Comparison of ENCODE assay signal across 9 cellular contexts in the genomic region with DNA sequence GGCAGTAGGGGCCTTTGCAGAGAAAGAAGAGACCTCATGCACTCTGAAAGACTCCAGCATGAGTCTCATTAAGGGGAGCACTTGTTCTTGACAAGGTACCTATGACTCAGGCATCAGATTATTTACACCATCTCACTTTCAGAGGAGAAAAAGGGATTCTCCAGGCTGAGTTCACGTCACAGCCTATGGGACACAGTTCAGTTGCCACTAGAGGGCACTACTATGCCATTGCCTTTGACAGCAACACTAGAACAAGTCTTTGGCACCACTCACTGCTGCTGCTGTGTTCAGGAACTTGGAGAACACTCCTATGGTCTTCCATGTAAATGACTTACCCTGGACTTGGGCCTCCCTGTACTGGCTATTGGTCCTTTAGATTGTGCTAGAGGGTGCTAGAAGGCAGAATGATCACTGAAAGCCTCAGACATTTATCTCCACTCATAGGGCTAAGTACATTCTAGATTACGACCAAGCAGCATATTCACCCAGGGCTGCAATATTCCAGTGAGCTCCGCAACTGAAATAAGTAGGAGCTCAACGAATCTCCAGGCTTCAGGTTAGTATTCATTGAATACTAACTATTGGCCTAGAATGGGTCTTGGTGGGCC.
DNase-seq lines count a peak whose midpoint lies in the region; ATAC-seq and TF ChIP-seq lines count a peak whose summit lies in the region.
"Had no signal": no experiment of that assay in that cellular context is flagged by ENCODE, and none has a peak within 500 bp of the region (broad histone marks: within the 10 kb centered on the region; RNA-seq: fewer than 3 reads in every experiment).

No MANE protein-coding gene starts in this region.

- no peaks in the 10 kb centered on the region for H3K27me3 Mint-ChIP-seq in activated T-cell treated with anti-CD3 and anti-CD28 coated beads, Interleukin-2, amount 50 U/mL, for 72 hours (ENCODE audit: low read depth)
- no peaks in the 10 kb centered on the region for H3K27me3 Mint-ChIP-seq in activated T-cell treated with anti-CD3 and anti-CD28 coated beads, Interleukin-2, amount 50 U/mL, for 24 hours
- H3K27me3 Mint-ChIP-seq: activated naive CD8-positive, alpha-beta T cell had no signal

- H2BK12ac ChIP-seq in mesenchymal stem cell (ENCODE audit: low read length in 2 of 2): no peak overlapping the region

- no peaks in the 10 kb centered on the region; the same call in 1 of the 2 replicates for H3K9me3 ChIP-seq in NT2/D1 (ENCODE audit: insufficient read depth, low read length)
- no peaks in the 10 kb centered on the region for H3K9me3 ChIP-seq in mesenchymal stem cell (ENCODE audit: control insufficient read depth, low read length)

- TF ChIP-seq CTCF in choroid plexus epithelial cell (conservative IDR thresholded peaks at IDR 0.05; ENCODE audit: low read depth, low read length): no peak

- H2BK120ac ChIP-seq in mesenchymal stem cell (ENCODE audit: low read depth, low read length): no peak overlapping the region

- no peak overlapping the region for H2AFZ ChIP-seq in mesenchymal stem cell (ENCODE audit: low read depth, low read length)

- H3K4me1 Mint-ChIP-seq in activated T-cell treated with anti-CD3 and anti-CD28 coated beads, Interleukin-2, amount 50 U/mL, for 72 hours (ENCODE audit: low read depth): no peaks in the 10 kb centered on the region
- no peaks in the 10 kb centered on the region for H3K4me1 Mint-ChIP-seq in activated T-cell treated with anti-CD3 and anti-CD28 coated beads, Interleukin-2, amount 50 U/mL, for 24 hours (ENCODE audit: low read depth)

- H3K27ac Mint-ChIP-seq in activated T-cell treated with anti-CD3 and anti-CD28 coated beads, Interleukin-2, amount 50 U/mL, for 72 hours: no peak overlapping the region
- H3K27ac Mint-ChIP-seq in activated T-cell treated with anti-CD3 and anti-CD28 coated beads, Interleukin-2, amount 50 U/mL, for 24 hours: no peak overlapping the region
- H3K27ac Mint-ChIP-seq: activated naive CD8-positive, alpha-beta T cell had no signal

- H3K9ac ChIP-seq in NT2/D1 (ENCODE audit: insufficient read length, low read depth) (no peak overlapping the region), mesenchymal stem cell (ENCODE audit: low read length) (no peak overlapping the region)

- H3K4me3 ChIP-seq in NT2/D1 (ENCODE audit: insufficient read length, low read depth) (no peak overlapping the region), choroid plexus epithelial cell (ENCODE audit: low read depth, low read length) (no peak overlapping the region), mesenchymal stem cell (ENCODE audit: insufficient read depth in 1 of 2, low read depth in 1 of 2, low read length in 2 of 2) (no peak overlapping the region)

- no peak overlapping the region for H3K4me3 Mint-ChIP-seq in activated T-cell treated with anti-CD3 and anti-CD28 coated beads, Interleukin-2, amount 50 U/mL, for 72 hours
- H3K4me3 Mint-ChIP-seq in activated T-cell treated with anti-CD3 and anti-CD28 coated beads, Interleukin-2, amount 50 U/mL, for 24 hours: no peak overlapping the region
- H3K4me3 Mint-ChIP-seq: activated naive CD8-positive, alpha-beta T cell had no signal

- peak; percentile 43 to 53 for ATAC-seq in activated T-cell treated with anti-CD3 and anti-CD28 coated beads, Interleukin-2, amount 50 U/mL, for 72 hours (replicated peaks in 1 of 2)
- peak; percentile 68 for ATAC-seq in HG03565 (IDR thresholded peaks at IDR 0.05; ENCODE audit: unreplicated experiment)

- no peak overlapping the region for H2BK5ac ChIP-seq in mesenchymal stem cell (ENCODE audit: low read depth, low read length, poor library complexity, severe bottlenecking)

- no peak overlapping the region for H3K4me2 ChIP-seq in mesenchymal stem cell (ENCODE audit: low read length, poor library complexity, severe bottlenecking)

- no peaks in the 10 kb centered on the region for H3K27me3 ChIP-seq in NT2/D1 (ENCODE audit: insufficient read depth, insufficient read length)
- no peaks in the 10 kb centered on the region for H3K27me3 ChIP-seq in mesenchymal stem cell (ENCODE audit: control insufficient read depth in 1 of 2, insufficient read depth in 1 of 2, low read length in 2 of 2)

- no peak overlapping the region for H2BK15ac ChIP-seq in mesenchymal stem cell (ENCODE audit: low read depth, poor library complexity, severe bottlenecking)

- H3K9me3 Mint-ChIP-seq in activated T-cell treated with anti-CD3 and anti-CD28 coated beads, Interleukin-2, amount 50 U/mL, for 72 hours: peaks cover 0 to 3% of the 10 kb centered on the region in 2 donors
- H3K9me3 Mint-ChIP-seq in activated T-cell treated with anti-CD3 and anti-CD28 coated beads, Interleukin-2, amount 50 U/mL, for 24 hours: no peaks in the 10 kb centered on the region

- no peaks in the 10 kb centered on the region for H3K79me1 ChIP-seq in mesenchymal stem cell (replicated peaks; ENCODE audit: low read length, poor library complexity, severe bottlenecking)

- H3K14ac ChIP-seq in mesenchymal stem cell (ENCODE audit: low read length in 2 of 2): no peak overlapping the region

- no peak overlapping the region for H4K8ac ChIP-seq in mesenchymal stem cell (ENCODE audit: low read length)

- no peaks in the 10 kb centered on the region for H3K4me1 ChIP-seq in NT2/D1 (ENCODE audit: insufficient read depth, insufficient read length)
- H3K4me1 ChIP-seq in mesenchymal stem cell (ENCODE audit: control insufficient read depth, insufficient read depth, low read depth, low read length): no peaks in the 10 kb centered on the region

- 64% methylated on average over 4 of the region's 4 CpGs for WGBS in mesenchymal stem cell

- no peak overlapping the region for H4K91ac ChIP-seq in mesenchymal stem cell (ENCODE audit: low read length)

- no peak overlapping the region for H3K18ac ChIP-seq in mesenchymal stem cell (ENCODE audit: low read depth in 1 of 2, low read length in 2 of 2)

- peak; percentile 15 to 32 for DNase-seq in activated T-cell treated with anti-CD3 and anti-CD28 coated beads, Interleukin-2, amount 50 U/mL, for 72 hours
- no peak for DNase-seq in activated T-cell treated with anti-CD3 and anti-CD28 coated beads, Interleukin-2, amount 50 U/mL, for 24 hours
- DNase-seq in NT2/D1 (ENCODE audit: low read depth, low spot score): peak; percentile 65
- peak; percentile 7 for DNase-seq in choroid plexus epithelial cell (ENCODE audit: low read depth)
- DNase-seq in mesenchymal stem cell: peak; percentile 8
- no peak for DNase-seq in activated CD4-positive, CD25-positive, alpha-beta regulatory T cell (lab: John Stamatoyannopoulos, UW)
- DNase-seq in mesenteric fat pad (ENCODE audit: low spot score): no peak

- H3K36me3 Mint-ChIP-seq in activated T-cell treated with anti-CD3 and anti-CD28 coated beads, Interleukin-2, amount 50 U/mL, for 72 hours (ENCODE audit: insufficient read depth in 2 of 2): no peaks in the 10 kb centered on the region
- H3K36me3 Mint-ChIP-seq in activated T-cell treated with anti-CD3 and anti-CD28 coated beads, Interleukin-2, amount 50 U/mL, for 24 hours (ENCODE audit: low read depth): no peaks in the 10 kb centered on the region
- H3K36me3 Mint-ChIP-seq: activated naive CD8-positive, alpha-beta T cell had no signal

- no peaks in the 10 kb centered on the region for H3K36me3 ChIP-seq in NT2/D1 (ENCODE audit: insufficient read depth, insufficient read length, low read length)
- no peaks in the 10 kb centered on the region for H3K36me3 ChIP-seq in mesenchymal stem cell (ENCODE audit: control insufficient read depth in 1 of 2, insufficient read depth in 2 of 2, low read depth in 1 of 2, low read length in 2 of 2)

- H3K23ac ChIP-seq in mesenchymal stem cell (ENCODE audit: low read length in 2 of 2): no peak overlapping the region

- no peak overlapping the region for H3K27ac ChIP-seq in mesenchymal stem cell (ENCODE audit: low read length, poor library complexity, severe bottlenecking)

- no peak overlapping the region for H3K4ac ChIP-seq in mesenchymal stem cell (ENCODE audit: low read depth in 1 of 2, low read length in 2 of 2)

- no peak overlapping the region for H2AK5ac ChIP-seq in mesenchymal stem cell (ENCODE audit: low read length, severe bottlenecking)

Comparison
In these comparisons a context has a peak if more than half of its experiments do, and no peak if none do; other contexts are left out.
1. DNase-seq: peak in activated T-cell treated with anti-CD3 and anti-CD28 coated beads, Interleukin-2, amount 50 U/mL, for 72 hours (2 of 2), NT2/D1 (single experiment), choroid plexus epithelial cell (single experiment) and mesenchymal stem cell (single experiment); none in activated T-cell treated with anti-CD3 and anti-CD28 coated beads, Interleukin-2, amount 50 U/mL, for 24 hours (single experiment), activated CD4-positive, CD25-positive, alpha-beta regulatory T cell (0 of 4) and mesenteric fat pad (single experiment).